9 cellular contexts compared by ENCODE assay signal in genomic region chr14:87805315-87805723, GRCh38.
DNase-seq lines count a peak whose midpoint lies in the region; ATAC-seq, FAIRE-seq and TF ChIP-seq lines count a peak whose summit lies in the region.
"Had no signal": no experiment of that assay in that cellular context is flagged by ENCODE, and none has a peak within 500 bp of the region (broad histone marks: within the 10 kb centered on the region; RNA-seq: fewer than 3 reads in every experiment).

No MANE protein-coding gene starts in this region.

- TF ChIP-seq CTCF in AG04449 (IDR thresholded peaks at IDR 0.05; ENCODE audit: insufficient read depth, low read length, missing control alignments) (peak; percentile 67), GM12873 (IDR thresholded peaks at IDR 0.05; ENCODE audit: insufficient read depth, low read depth, low read length, missing control alignments) (peak; percentile 86), GM12878 (IDR thresholded peaks at IDR 0.05 in 2 of 3, conservative IDR thresholded peaks at IDR 0.05 in 1 of 3; ENCODE audit: control insufficient read depth in 2 of 3, extremely low read depth in 1 of 3, insufficient read depth in 1 of 3, low read depth in 3 of 3, low read length in 3 of 3) (peak; percentile 36 to 72 (median 63)), HepG2 (CRISPR knock-in tag; IDR thresholded peaks at IDR 0.05) (peak; percentile 53), thoracic aorta (IDR thresholded peaks at IDR 0.05) (peak; percentile 13)

- H2AFZ ChIP-seq in GM12878 (ENCODE audit: control insufficient read depth, low read depth, low read length) (no peak overlapping the region), HepG2 (ENCODE audit: low read length) (no peak overlapping the region)

- H3K4me1 ChIP-seq in GM12878 (ENCODE audit: control insufficient read depth, insufficient read depth, low read length) (no peaks in the 10 kb centered on the region), HepG2 (ENCODE audit: insufficient read depth, low read length) (no peaks in the 10 kb centered on the region), thoracic aorta (ENCODE audit: control insufficient read depth in 1 of 2, low read depth in 2 of 2) (no peaks in the 10 kb centered on the region)

- no peak overlapping the region for H3K9ac ChIP-seq in GM12878 (ENCODE audit: control insufficient read depth, insufficient read depth, low read length)
- H3K9ac ChIP-seq in HepG2 (ENCODE audit: insufficient read depth, low read depth, low read length) = no peak overlapping the region

- H4K20me1 ChIP-seq in GM12878 (ENCODE audit: control insufficient read depth, insufficient read depth) = no peaks in the 10 kb centered on the region
- H4K20me1 ChIP-seq in HepG2 (ENCODE audit: insufficient read depth, low read length) = no peaks in the 10 kb centered on the region

- no peak for TF ChIP-seq POLR2A in GM12878 (IDR thresholded peaks at IDR 0.05; ENCODE audit: low read depth, low read length)
- TF ChIP-seq POLR2A in HepG2 (IDR thresholded peaks at IDR 0.05; ENCODE audit: insufficient read depth in 1 of 2, low read depth in 2 of 2, low read length in 2 of 2) = no peak

- H3K4me3 ChIP-seq in AG04449 (ENCODE audit: low read depth, low read length) = no peak overlapping the region
- no peak overlapping the region for H3K4me3 ChIP-seq in GM12878
- no peak overlapping the region for H3K4me3 ChIP-seq in HepG2 (replicated peaks in 1 of 3; ENCODE audit: insufficient read depth in 1 of 3, low read depth in 2 of 3, low read length in 3 of 3)
- no peak overlapping the region for H3K4me3 ChIP-seq in thoracic aorta

- CTCF ChIA-PET in AG04449 (lab: Yijun Ruan, JAX) = interaction anchor here (1.2 to 4.8 kb wide), 9 partner anchors 10 to 130 kb away, joined by 3 to 136 read pairs (median 4); no protein-coding TSS in a partner anchor
- CTCF ChIA-PET in GM12878 (lab: Yijun Ruan, JAX) = interaction anchor here (1.0 to 3.8 kb wide), 11 partner anchors 8 to 574 kb away, joined by 3 to 26 read pairs (median 5); no protein-coding TSS in a partner anchor
- CTCF ChIA-PET in HepG2 (lab: Yijun Ruan, JAX; ENCODE audit: low intra/inter-chr PET ratio, low total read pairs) = interaction anchor here (1.5 kb wide), 1 partner anchor 91 kb away, joined by 4 read pairs; no protein-coding TSS in a partner anchor

- in situ Hi-C loops in GM12878 (cut with MboI) = no loop called here
- in situ Hi-C loops in HepG2 (cut with HindIII; ENCODE audit: extremely low pct_ligation_motif_present, low pct_unique_long_range_greater_than_20kb) = no loop called here

- SMC1A ChIA-PET in GM12878 (lab: Charles Lee; ENCODE audit: uncharacterized antibody, unreplicated experiment) = interaction anchor here (0.6 to 1.5 kb wide), 4 partner anchors 9 to 245 kb away, joined by 3 to 6 read pairs (median 4); no protein-coding TSS in a partner anchor

- TF ChIP-seq RAD21 in GM12878 (IDR thresholded peaks at IDR 0.05; ENCODE audit: insufficient read depth, low read depth, low read length) = peak; percentile 42
- no peak for TF ChIP-seq RAD21 in HepG2 (CRISPR knock-in tag; IDR thresholded peaks at IDR 0.05)

- H3K27me3 ChIP-seq in GM12878 (replicated peaks in 1 of 2; ENCODE audit: control insufficient read depth in 2 of 2, insufficient read depth in 2 of 2, low read length in 1 of 2) = no peaks in the 10 kb centered on the region
- H3K27me3 ChIP-seq in HepG2 (ENCODE audit: control insufficient read depth in 1 of 2, insufficient read depth in 2 of 2, low read length in 2 of 2) = no peaks in the 10 kb centered on the region
- H3K27me3 ChIP-seq in thoracic aorta (replicated peaks; ENCODE audit: insufficient read depth) = no peaks in the 10 kb centered on the region

- intact Hi-C loops in GM12878 (cut with micrococcal nuclease; ENCODE audit: unreplicated experiment) (loop anchor here (1.0 kb wide), 1 partner anchor 91 kb away; no protein-coding TSS in a partner anchor), HepG2 (cut with micrococcal nuclease; ENCODE audit: unreplicated experiment) (no loop called here)

- POLR2A ChIA-PET in AG04449 (lab: Yijun Ruan, JAX) = no interaction called here
- POLR2A ChIA-PET in GM12878 (lab: Charles Lee) = no interaction called here
- POLR2A ChIA-PET in HepG2 (lab: Yijun Ruan, JAX) = no interaction called here

- H3K79me2 ChIP-seq in GM12878 (ENCODE audit: control insufficient read depth, insufficient read depth, low read length) (no peaks in the 10 kb centered on the region), HepG2 (ENCODE audit: insufficient read depth, low read length) (no peaks in the 10 kb centered on the region)

- DNase-seq in AG04449 (ENCODE audit: low read depth, low spot score) (no peak), RPMI8226 (peak; percentile 26), GM12878 (ENCODE audit: low read depth, low spot score) (no peak), HepG2 (ENCODE audit: low spot score) (peak; percentile 9), thoracic aorta (ENCODE audit: low spot score) (no peak), putamen (ENCODE audit: low spot score) (no peak)

- TF ChIP-seq EP300 in GM12878 (IDR thresholded peaks at IDR 0.05; ENCODE audit: borderline replicate concordance in 1 of 2, control insufficient read depth in 1 of 2, low read depth in 2 of 2, low read length in 2 of 2) (no peak), HepG2 (IDR thresholded peaks at IDR 0.05; ENCODE audit: low read depth in 2 of 2, low read length in 2 of 2) (no peak), HepG2 (CRISPR knock-in tag; IDR thresholded peaks at IDR 0.05; ENCODE audit: borderline replicate concordance) (no peak)

- WGBS in GM12878 (ENCODE audit: insufficient coverage, insufficient replicate concordance, low lambda C conversion rate, missing lambda C conversion rate) = 7% methylated on average over 4 of the region's 4 CpGs
- WGBS in HepG2 (ENCODE audit: low lambda C conversion rate) = 0% methylated on average over 4 of the region's 4 CpGs

- FAIRE-seq in GM12878 (lab: Jason Lieb, UNC) = no peak
- FAIRE-seq in HepG2 (lab: Jason Lieb, UNC) = no peak

- H3K27ac ChIP-seq in GM12878 (ENCODE audit: control insufficient read depth, insufficient read depth) (no peak overlapping the region), HepG2 (ENCODE audit: extremely low read length, insufficient read depth, low read length) (no peak overlapping the region), thoracic aorta (no peak overlapping the region)

- RAD21 ChIA-PET in GM12878 (lab: Charles Lee; ENCODE audit: unreplicated experiment) = no interaction called here

- H3K9me3 ChIP-seq in GM12878 (replicated peaks; ENCODE audit: control insufficient read depth, insufficient read depth, low read length) = no peaks in the 10 kb centered on the region
- H3K9me3 ChIP-seq in HepG2 (ENCODE audit: low read length) = peaks cover 13% of the 10 kb centered on the region; the same call in 1 of the 2 replicates
- H3K9me3 ChIP-seq in thoracic aorta = no peaks in the 10 kb centered on the region

- ATAC-seq in HG03025 (IDR thresholded peaks at IDR 0.05; ENCODE audit: low FRiP score, unreplicated experiment) = peak; percentile 71
- ATAC-seq in GM12878 = peak; percentile 74
- ATAC-seq in HepG2 = peak; percentile 70
- ATAC-seq in thoracic aorta (ENCODE audit: insufficient number of reproducible peaks, low FRiP score, low read depth) = no peak
- ATAC-seq: left colon had no signal

- no peak overlapping the region for H3K4me2 ChIP-seq in GM12878 (ENCODE audit: control insufficient read depth, insufficient read depth)
- no peak overlapping the region for H3K4me2 ChIP-seq in HepG2 (ENCODE audit: low read depth, low read length)

- BruUV-seq in GM12878 (replicated peaks; lab: Mats Ljungman, UMichigan) (no TSS peak), HepG2 (replicated peaks; lab: Mats Ljungman, UMichigan) (no TSS peak)

- no peaks in the 10 kb centered on the region for H3K36me3 ChIP-seq in GM12878 (ENCODE audit: control insufficient read depth in 2 of 2, insufficient read depth in 2 of 2, low read length in 1 of 2)
- H3K36me3 ChIP-seq in HepG2 (replicated peaks in 1 of 2; ENCODE audit: control insufficient read depth in 1 of 2, insufficient read depth in 2 of 2, low read length in 2 of 2) = no peaks in the 10 kb centered on the region
- H3K36me3 ChIP-seq in thoracic aorta = no peaks in the 10 kb centered on the region

TF ChIP-seq in GM12878, 131 proteins besides CTCF, POLR2A, EP300 and RAD21 (continues in another document):
- peak; percentile 39; the same call in 1 of the 2 replicates for TF ChIP-seq SMC3 (IDR thresholded peaks at IDR 0.05; ENCODE audit: borderline replicate concordance, low read length)

TF ChIP-seq in HepG2, 621 proteins besides CTCF, POLR2A, EP300 and RAD21:
- TF ChIP-seq SMC3 (IDR thresholded peaks at IDR 0.05; ENCODE audit: low read length) (0 out of 2 replicates have a peak, but pooled peaks have one; percentile 22), FOXA1 (IDR thresholded peaks at IDR 0.05) (no peak), FOXA1 (CRISPR knock-in tag; IDR thresholded peaks at IDR 0.05) (peak; percentile 47; the same call in 1 of the 2 replicates), MEIS1 (CRISPR knock-in tag; IDR thresholded peaks at IDR 0.05; ENCODE audit: borderline replicate concordance) (no peak), ZNF275 (CRISPR knock-in tag; IDR thresholded peaks at IDR 0.05; ENCODE audit: borderline replicate concordance) (no peak)
TF ChIP-seq in HepG2: peak in this region for 2.

Comparison
In these comparisons a context has a peak if more than half of its experiments do, and no peak if none do; other contexts are left out.
1. DNase-seq: peak in RPMI8226 (single experiment) and HepG2 (single experiment); none in AG04449 (single experiment), GM12878 (single experiment), thoracic aorta (single experiment) and putamen (single experiment).
2. CTCF ChIP-seq: peak in every context shown above with its lines; median percentile 86 in GM12873; 67 in AG04449; 63 in GM12878; 53 in HepG2; 13 in thoracic aorta.